Comparison of ENCODE assay signal across 2 cellular contexts in the genomic region with DNA sequence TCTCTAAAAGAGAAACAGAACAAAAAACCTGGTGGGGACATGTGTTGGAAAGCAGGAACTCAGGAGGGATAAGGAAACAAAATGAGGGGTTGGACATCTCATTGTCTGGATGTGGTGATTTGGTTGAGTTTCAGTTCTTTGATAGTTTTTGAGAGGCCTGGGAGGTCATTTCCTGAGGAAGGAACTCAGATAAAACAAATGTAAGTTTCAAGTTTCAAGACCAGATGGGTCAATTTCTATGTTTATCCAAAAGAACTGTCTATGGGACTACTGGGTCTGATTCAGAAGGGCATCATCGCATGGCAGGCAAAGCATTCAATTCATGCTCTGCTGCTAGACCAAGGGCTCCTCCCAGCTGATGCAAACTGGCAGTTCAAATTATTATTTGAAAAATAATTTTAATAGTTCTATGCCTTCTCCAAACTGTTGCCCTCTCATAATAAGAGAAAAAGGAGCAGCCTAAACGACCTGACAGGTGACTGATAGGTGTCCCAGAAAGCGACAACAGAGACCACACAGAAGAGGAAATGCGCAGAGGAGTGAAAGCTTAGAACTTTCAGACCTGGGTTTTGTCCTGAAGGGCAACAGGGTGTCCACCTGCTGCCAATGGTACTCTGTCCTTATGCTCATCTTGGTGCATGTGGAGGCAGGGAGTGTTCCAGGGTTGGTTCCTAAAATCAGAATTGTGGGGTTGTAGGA.
TF ChIP-seq lines count a peak whose summit lies in the region.

No MANE protein-coding gene starts in this region.

TF ChIP-seq in HEK293, 187 proteins besides CTCF, POLR2A, EP300 and RAD21 (continued from another document):
- peak; percentile 52; the same call in 1 of the 2 replicates for TF ChIP-seq SCRT1 (tag by site-specific recombination; IDR thresholded peaks at IDR 0.05; ENCODE audit: borderline replicate concordance)
- TF ChIP-seq, protein P1, sequence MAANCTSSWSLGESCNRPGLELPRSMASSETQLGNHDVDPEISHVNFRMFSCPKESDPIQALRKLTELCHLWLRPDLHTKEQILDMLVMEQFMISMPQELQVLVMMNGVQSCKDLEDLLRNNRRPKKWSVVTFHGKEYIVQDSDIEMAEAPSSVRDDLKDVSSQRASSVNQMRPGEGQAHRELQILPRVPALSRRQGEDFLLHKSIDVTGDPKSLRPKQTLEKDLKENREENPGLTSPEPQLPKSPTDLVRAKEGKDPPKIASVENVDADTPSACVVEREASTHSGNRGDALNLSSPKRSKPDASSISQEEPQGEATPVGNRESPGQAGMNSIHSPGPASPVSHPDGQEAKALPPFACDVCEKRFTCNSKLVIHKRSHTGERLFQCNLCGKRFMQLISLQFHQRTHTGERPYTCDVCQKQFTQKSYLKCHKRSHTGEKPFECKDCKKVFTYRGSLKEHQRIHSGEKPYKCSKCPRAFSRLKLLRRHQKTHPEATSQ (tag by site-specific recombination; IDR thresholded peaks at IDR 0.05) = no peak
- TF ChIP-seq ZNF24 (tag by site-specific recombination; IDR thresholded peaks at IDR 0.05) = no peak
- TF ChIP-seq, protein P2, sequence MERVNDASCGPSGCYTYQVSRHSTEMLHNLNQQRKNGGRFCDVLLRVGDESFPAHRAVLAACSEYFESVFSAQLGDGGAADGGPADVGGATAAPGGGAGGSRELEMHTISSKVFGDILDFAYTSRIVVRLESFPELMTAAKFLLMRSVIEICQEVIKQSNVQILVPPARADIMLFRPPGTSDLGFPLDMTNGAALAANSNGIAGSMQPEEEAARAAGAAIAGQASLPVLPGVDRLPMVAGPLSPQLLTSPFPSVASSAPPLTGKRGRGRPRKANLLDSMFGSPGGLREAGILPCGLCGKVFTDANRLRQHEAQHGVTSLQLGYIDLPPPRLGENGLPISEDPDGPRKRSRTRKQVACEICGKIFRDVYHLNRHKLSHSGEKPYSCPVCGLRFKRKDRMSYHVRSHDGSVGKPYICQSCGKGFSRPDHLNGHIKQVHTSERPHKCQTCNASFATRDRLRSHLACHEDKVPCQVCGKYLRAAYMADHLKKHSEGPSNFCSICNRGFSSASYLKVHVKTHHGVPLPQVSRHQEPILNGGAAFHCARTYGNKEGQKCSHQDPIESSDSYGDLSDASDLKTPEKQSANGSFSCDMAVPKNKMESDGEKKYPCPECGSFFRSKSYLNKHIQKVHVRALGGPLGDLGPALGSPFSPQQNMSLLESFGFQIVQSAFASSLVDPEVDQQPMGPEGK (tag by site-specific recombination; IDR thresholded peaks at IDR 0.05) = no peak

TF ChIP-seq in GM23338, 12 proteins besides CTCF, POLR2A, EP300 and RAD21:
- TF ChIP-seq, protein P3, sequence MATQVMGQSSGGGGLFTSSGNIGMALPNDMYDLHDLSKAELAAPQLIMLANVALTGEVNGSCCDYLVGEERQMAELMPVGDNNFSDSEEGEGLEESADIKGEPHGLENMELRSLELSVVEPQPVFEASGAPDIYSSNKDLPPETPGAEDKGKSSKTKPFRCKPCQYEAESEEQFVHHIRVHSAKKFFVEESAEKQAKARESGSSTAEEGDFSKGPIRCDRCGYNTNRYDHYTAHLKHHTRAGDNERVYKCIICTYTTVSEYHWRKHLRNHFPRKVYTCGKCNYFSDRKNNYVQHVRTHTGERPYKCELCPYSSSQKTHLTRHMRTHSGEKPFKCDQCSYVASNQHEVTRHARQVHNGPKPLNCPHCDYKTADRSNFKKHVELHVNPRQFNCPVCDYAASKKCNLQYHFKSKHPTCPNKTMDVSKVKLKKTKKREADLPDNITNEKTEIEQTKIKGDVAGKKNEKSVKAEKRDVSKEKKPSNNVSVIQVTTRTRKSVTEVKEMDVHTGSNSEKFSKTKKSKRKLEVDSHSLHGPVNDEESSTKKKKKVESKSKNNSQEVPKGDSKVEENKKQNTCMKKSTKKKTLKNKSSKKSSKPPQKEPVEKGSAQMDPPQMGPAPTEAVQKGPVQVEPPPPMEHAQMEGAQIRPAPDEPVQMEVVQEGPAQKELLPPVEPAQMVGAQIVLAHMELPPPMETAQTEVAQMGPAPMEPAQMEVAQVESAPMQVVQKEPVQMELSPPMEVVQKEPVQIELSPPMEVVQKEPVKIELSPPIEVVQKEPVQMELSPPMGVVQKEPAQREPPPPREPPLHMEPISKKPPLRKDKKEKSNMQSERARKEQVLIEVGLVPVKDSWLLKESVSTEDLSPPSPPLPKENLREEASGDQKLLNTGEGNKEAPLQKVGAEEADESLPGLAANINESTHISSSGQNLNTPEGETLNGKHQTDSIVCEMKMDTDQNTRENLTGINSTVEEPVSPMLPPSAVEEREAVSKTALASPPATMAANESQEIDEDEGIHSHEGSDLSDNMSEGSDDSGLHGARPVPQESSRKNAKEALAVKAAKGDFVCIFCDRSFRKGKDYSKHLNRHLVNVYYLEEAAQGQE (IDR thresholded peaks at IDR 0.05; ENCODE audit: unreplicated experiment) = no peak
- TF ChIP-seq CREB1 (CRISPR knock-in tag; IDR thresholded peaks at IDR 0.05; ENCODE audit: low read depth) (no peak), ZNF114 (CRISPR knock-in tag; IDR thresholded peaks at IDR 0.05) (no peak), NANOG (IDR thresholded peaks at IDR 0.05; ENCODE audit: borderline replicate concordance) (no peak), STAT1 (IDR thresholded peaks at IDR 0.05; ENCODE audit: unreplicated experiment) (no peak), JUNB (IDR thresholded peaks at IDR 0.05; ENCODE audit: unreplicated experiment) (no peak), POLR2AphosphoS5 (IDR thresholded peaks at IDR 0.05; ENCODE audit: low read depth) (no peak), EZH2phosphoT487 (IDR thresholded peaks at IDR 0.05; ENCODE audit: unreplicated experiment) (no peak), ZNF331 (CRISPR knock-in tag; IDR thresholded peaks at IDR 0.05; ENCODE audit: low read depth) (no peak), EZH2 (IDR thresholded peaks at IDR 0.05; ENCODE audit: low read depth, unreplicated experiment) (no peak)
- TF ChIP-seq, protein P4, sequence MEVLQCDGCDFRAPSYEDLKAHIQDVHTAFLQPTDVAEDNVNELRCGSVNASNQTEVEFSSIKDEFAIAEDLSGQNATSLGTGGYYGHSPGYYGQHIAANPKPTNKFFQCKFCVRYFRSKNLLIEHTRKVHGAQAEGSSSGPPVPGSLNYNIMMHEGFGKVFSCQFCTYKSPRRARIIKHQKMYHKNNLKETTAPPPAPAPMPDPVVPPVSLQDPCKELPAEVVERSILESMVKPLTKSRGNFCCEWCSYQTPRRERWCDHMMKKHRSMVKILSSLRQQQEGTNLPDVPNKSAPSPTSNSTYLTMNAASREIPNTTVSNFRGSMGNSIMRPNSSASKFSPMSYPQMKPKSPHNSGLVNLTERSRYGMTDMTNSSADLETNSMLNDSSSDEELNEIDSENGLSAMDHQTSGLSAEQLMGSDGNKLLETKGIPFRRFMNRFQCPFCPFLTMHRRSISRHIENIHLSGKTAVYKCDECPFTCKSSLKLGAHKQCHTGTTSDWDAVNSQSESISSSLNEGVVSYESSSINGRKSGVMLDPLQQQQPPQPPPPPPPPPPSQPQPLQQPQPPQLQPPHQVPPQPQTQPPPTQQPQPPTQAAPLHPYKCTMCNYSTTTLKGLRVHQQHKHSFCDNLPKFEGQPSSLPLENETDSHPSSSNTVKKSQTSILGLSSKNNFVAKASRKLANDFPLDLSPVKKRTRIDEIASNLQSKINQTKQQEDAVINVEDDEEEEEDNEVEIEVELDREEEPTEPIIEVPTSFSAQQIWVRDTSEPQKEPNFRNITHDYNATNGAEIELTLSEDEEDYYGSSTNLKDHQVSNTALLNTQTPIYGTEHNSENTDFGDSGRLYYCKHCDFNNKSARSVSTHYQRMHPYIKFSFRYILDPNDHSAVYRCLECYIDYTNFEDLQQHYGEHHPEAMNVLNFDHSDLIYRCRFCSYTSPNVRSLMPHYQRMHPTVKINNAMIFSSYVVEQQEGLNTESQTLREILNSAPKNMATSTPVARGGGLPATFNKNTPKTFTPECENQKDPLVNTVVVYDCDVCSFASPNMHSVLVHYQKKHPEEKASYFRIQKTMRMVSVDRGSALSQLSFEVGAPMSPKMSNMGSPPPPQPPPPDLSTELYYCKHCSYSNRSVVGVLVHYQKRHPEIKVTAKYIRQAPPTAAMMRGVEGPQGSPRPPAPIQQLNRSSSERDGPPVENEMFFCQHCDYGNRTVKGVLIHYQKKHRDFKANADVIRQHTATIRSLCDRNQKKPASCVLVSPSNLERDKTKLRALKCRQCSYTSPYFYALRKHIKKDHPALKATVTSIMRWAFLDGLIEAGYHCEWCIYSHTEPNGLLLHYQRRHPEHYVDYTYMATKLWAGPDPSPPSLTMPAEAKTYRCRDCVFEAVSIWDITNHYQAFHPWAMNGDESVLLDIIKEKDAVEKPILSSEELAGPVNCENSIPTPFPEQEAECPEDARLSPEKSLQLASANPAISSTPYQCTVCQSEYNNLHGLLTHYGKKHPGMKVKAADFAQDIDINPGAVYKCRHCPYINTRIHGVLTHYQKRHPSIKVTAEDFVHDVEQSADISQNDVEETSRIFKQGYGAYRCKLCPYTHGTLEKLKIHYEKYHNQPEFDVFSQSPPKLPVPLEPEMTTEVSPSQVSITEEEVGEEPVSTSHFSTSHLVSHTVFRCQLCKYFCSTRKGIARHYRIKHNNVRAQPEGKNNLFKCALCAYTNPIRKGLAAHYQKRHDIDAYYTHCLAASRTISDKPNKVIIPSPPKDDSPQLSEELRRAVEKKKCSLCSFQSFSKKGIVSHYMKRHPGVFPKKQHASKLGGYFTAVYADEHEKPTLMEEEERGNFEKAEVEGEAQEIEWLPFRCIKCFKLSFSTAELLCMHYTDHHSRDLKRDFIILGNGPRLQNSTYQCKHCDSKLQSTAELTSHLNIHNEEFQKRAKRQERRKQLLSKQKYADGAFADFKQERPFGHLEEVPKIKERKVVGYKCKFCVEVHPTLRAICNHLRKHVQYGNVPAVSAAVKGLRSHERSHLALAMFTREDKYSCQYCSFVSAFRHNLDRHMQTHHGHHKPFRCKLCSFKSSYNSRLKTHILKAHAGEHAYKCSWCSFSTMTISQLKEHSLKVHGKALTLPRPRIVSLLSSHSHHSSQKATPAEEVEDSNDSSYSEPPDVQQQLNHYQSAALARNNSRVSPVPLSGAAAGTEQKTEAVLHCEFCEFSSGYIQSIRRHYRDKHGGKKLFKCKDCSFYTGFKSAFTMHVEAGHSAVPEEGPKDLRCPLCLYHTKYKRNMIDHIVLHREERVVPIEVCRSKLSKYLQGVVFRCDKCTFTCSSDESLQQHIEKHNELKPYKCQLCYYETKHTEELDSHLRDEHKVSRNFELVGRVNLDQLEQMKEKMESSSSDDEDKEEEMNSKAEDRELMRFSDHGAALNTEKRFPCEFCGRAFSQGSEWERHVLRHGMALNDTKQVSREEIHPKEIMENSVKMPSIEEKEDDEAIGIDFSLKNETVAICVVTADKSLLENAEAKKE (CRISPR knock-in tag; IDR thresholded peaks at IDR 0.05) = no peak
- TF ChIP-seq, protein P5, sequence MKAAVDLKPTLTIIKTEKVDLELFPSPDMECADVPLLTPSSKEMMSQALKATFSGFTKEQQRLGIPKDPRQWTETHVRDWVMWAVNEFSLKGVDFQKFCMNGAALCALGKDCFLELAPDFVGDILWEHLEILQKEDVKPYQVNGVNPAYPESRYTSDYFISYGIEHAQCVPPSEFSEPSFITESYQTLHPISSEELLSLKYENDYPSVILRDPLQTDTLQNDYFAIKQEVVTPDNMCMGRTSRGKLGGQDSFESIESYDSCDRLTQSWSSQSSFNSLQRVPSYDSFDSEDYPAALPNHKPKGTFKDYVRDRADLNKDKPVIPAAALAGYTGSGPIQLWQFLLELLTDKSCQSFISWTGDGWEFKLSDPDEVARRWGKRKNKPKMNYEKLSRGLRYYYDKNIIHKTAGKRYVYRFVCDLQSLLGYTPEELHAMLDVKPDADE (IDR thresholded peaks at IDR 0.05) = no peak
